Comparison of ENCODE assay signal across 21 cellular contexts in genomic region chr15:66982250-66982649, GRCh38.
A peak's percentile ranks its signal among the peaks of the same experiment; 100 is the strongest.
DNase-seq lines count a peak whose midpoint lies in the region; ATAC-seq, FAIRE-seq and TF ChIP-seq lines count a peak whose summit lies in the region.
"Had no signal": no experiment of that assay in that cellular context is flagged by ENCODE, and none has a peak within 500 bp of the region (broad histone marks: within the 10 kb centered on the region; RNA-seq: fewer than 3 reads in every experiment).

No MANE protein-coding gene starts in this region.

- TF ChIP-seq EP300 in K562 (IDR thresholded peaks at IDR 0.05; ENCODE audit: low read length), result no peak

- H3K4me2 ChIP-seq in K562 (ENCODE audit: insufficient read depth, low read length) (no peak overlapping the region), GM23248 (ENCODE audit: unreplicated experiment) (no peak overlapping the region)

- intact Hi-C loops in K562 (cut with micrococcal nuclease) (no loop called here), left lung (cut with DNase I) (no loop called here), Caco-2 (cut with micrococcal nuclease; ENCODE audit: unreplicated experiment) (no loop called here)

- no peak overlapping the region for H3K27ac Mint-ChIP-seq in Caco-2 (ENCODE audit: unreplicated experiment)
- H3K27ac Mint-ChIP-seq: CD4-positive, CD25-positive, alpha-beta regulatory T cell; CD8-positive, alpha-beta memory T cell; HFFc6 had no signal

- in situ Hi-C loops in K562 (cut with MboI) (no loop called here), GM23248 (cut with MboI) (no loop called here)

- 6% methylated on average over 4 of the region's 4 CpGs for whole genome bisulfite sequencing in K562 (ENCODE audit: insufficient coverage, low coverage, missing lambda C conversion rate)
- 80 to 88% methylated on average over 4 of the region's 4 CpGs for WGBS in GM23248 (ENCODE audit: low coverage in 1 of 2, low lambda C conversion rate in 2 of 2, missing lambda C conversion rate in 2 of 2), 2 experiments

- POLR2A ChIA-PET in K562 (lab: Yijun Ruan, JAX), result no interaction called here
- POLR2A ChIA-PET in Caco-2 (lab: Charles Lee), result no interaction called here

- no peak for TF ChIP-seq RAD21 in K562 (CRISPR knock-in tag; conservative IDR thresholded peaks at IDR 0.05 in 1 of 2, IDR thresholded peaks at IDR 0.05 in 1 of 2)

- no peaks in the 10 kb centered on the region for H3K9me3 ChIP-seq in SJCRH30 (replicated peaks)
- no peaks in the 10 kb centered on the region for H3K9me3 ChIP-seq in K562 (replicated peaks; ENCODE audit: control insufficient read depth, insufficient read depth, low read depth, low read length)
- H3K9me3 ChIP-seq in GM23248 (ENCODE audit: low read depth), result no peaks in the 10 kb centered on the region
- H3K9me3 ChIP-seq in left lung, result no peaks in the 10 kb centered on the region
- no peaks in the 10 kb centered on the region for H3K9me3 ChIP-seq in Caco-2
- H3K9me3 ChIP-seq: BE2C had no signal

- no peaks in the 10 kb centered on the region for H3K9me1 ChIP-seq in K562 (ENCODE audit: control insufficient read depth, insufficient read depth, low read length)

- no peaks in the 10 kb centered on the region for H3F3A ChIP-seq in GM23248 (ENCODE audit: insufficient read depth)

- no peak overlapping the region for H3K4me3 Mint-ChIP-seq in Caco-2 (ENCODE audit: unreplicated experiment)
- H3K4me3 Mint-ChIP-seq: CD4-positive, CD25-positive, alpha-beta regulatory T cell; CD8-positive, alpha-beta memory T cell; HFFc6 had no signal

- CTCF ChIA-PET in K562 (lab: Yijun Ruan, JAX; ENCODE audit: low intra/inter-chr PET ratio), result no interaction called here
- CTCF ChIA-PET in Caco-2 (lab: Charles Lee), result no interaction called here

- H3K27me3 Mint-ChIP-seq in Caco-2 (ENCODE audit: insufficient read depth, unreplicated experiment), result no peaks in the 10 kb centered on the region

- peak overlapping the region; percentile 43 for H3K27ac ChIP-seq in SJCRH30
- no peak overlapping the region for H3K27ac ChIP-seq in K562 (ENCODE audit: extremely low read depth, low read depth, low read length)
- H3K27ac ChIP-seq in GM23248, result no peak overlapping the region
- H3K27ac ChIP-seq in left lung, result no peak overlapping the region
- H3K27ac ChIP-seq: HL-60 had no signal

- H3K36me3 ChIP-seq in SJCRH30, result no peaks in the 10 kb centered on the region
- H3K36me3 ChIP-seq in K562 (ENCODE audit: control insufficient read depth, insufficient read depth, low read length), result no peaks in the 10 kb centered on the region
- no peaks in the 10 kb centered on the region for H3K36me3 ChIP-seq in GM23248 (ENCODE audit: low read depth)
- H3K36me3 ChIP-seq in left lung, result no peaks in the 10 kb centered on the region
- no peaks in the 10 kb centered on the region for H3K36me3 ChIP-seq in Caco-2 (ENCODE audit: control insufficient read depth, insufficient read depth, low read length)
- H3K36me3 ChIP-seq: BE2C had no signal

- TF ChIP-seq POLR2A in K562 (conservative IDR thresholded peaks at IDR 0.05), result no peak

- H3K9ac ChIP-seq in K562 (ENCODE audit: insufficient read depth in 1 of 2, low read depth in 2 of 2, low read length in 2 of 2), result no peak overlapping the region
- H3K9ac ChIP-seq in GM23248, result no peak overlapping the region

- H3K4me1 ChIP-seq in SJCRH30, result peaks cover 29% of the 10 kb centered on the region
- H3K4me1 ChIP-seq in K562 (replicated peaks in 1 of 2; ENCODE audit: control insufficient read depth in 2 of 2, insufficient read depth in 2 of 2, low read length in 2 of 2), result no peaks in the 10 kb centered on the region; a peak in 1 of 5 replicates
- H3K4me1 ChIP-seq in GM23248 (ENCODE audit: insufficient read depth), result no peaks in the 10 kb centered on the region
- no peaks in the 10 kb centered on the region for H3K4me1 ChIP-seq in left lung
- H3K4me1 ChIP-seq in Caco-2, result no peaks in the 10 kb centered on the region
- H3K4me1 ChIP-seq: BE2C had no signal

- H2AFZ ChIP-seq in K562 (ENCODE audit: low read depth, low read length), result no peak overlapping the region
- H2AFZ ChIP-seq in GM23248, result no peak overlapping the region

- DNase-seq in SJCRH30 (peak in 1 of 2 experiments; percentile 36), K562 (ENCODE audit: extremely low read depth in 1 of 4, low spot score in 3 of 4) (peak in 2 of 4 experiments; percentile 6 to 25), myocyte (ENCODE audit: low read depth) (peak; percentile 42), urothelium cell line (ENCODE audit: low spot score) (peak; percentile 3), GM23248 (no peak), left lung (no peak), Caco-2 (no peak)
- DNase-seq: ACHN; BE2C; C1 segment of cervical spinal cord; CD4-positive, CD25-positive, alpha-beta regulatory T cell; CD8-positive, alpha-beta memory T cell; DMS153; DMS79; GDM1; GOT3; H7; HFFc6 had no signal

- H3K36me3 Mint-ChIP-seq in Caco-2 (ENCODE audit: insufficient read depth, unreplicated experiment), result no peaks in the 10 kb centered on the region
- H3K36me3 Mint-ChIP-seq: CD4-positive, CD25-positive, alpha-beta regulatory T cell had no signal

- no peaks in the 10 kb centered on the region for H4K20me1 ChIP-seq in K562 (replicated peaks; ENCODE audit: control insufficient read depth, insufficient read depth, low read length)
- no peaks in the 10 kb centered on the region for H4K20me1 ChIP-seq in GM23248 (ENCODE audit: insufficient read depth)

- H3K9me2 ChIP-seq in GM23248 (ENCODE audit: insufficient read depth), result no peaks in the 10 kb centered on the region

- no peaks in the 10 kb centered on the region for H3K4me1 Mint-ChIP-seq in Caco-2 (ENCODE audit: low read depth, unreplicated experiment)

- no TSS peak for BruUV-seq in K562 (replicated peaks; lab: Mats Ljungman, UMichigan)
- no TSS peak for BruUV-seq in Caco-2 (replicated peaks; lab: Mats Ljungman, UMichigan)

- peaks cover 15% of the 10 kb centered on the region for H3K9me3 Mint-ChIP-seq in Caco-2 (ENCODE audit: unreplicated experiment)
- H3K9me3 Mint-ChIP-seq: CD8-positive, alpha-beta memory T cell had no signal

- H3K79me2 ChIP-seq in K562 (ENCODE audit: control insufficient read depth, insufficient read depth, low read length) (no peaks in the 10 kb centered on the region), GM23248 (ENCODE audit: insufficient read depth) (no peaks in the 10 kb centered on the region)

- H3K4me3 ChIP-seq in SJCRH30 (no peak overlapping the region), K562 (no peak overlapping the region), GM23248 (no peak overlapping the region), left lung (no peak overlapping the region), Caco-2 (ENCODE audit: low read depth, low read length) (no peak overlapping the region)

- ATAC-seq in K562, result no peak
- no peak for ATAC-seq in left lung
- ATAC-seq: HCT116 had no signal

- TF ChIP-seq CTCF in K562 (IDR thresholded peaks at IDR 0.05 in 2 of 3, conservative IDR thresholded peaks at IDR 0.05 in 1 of 3; ENCODE audit: insufficient read depth in 2 of 3, low read depth in 1 of 3, low read length in 3 of 3) (no peak), left lung (IDR thresholded peaks at IDR 0.05) (no peak), Caco-2 (IDR thresholded peaks at IDR 0.05; ENCODE audit: insufficient read depth in 1 of 2, low read depth in 1 of 2, low read length in 1 of 2, severe bottlenecking in 1 of 2, unreplicated experiment in 1 of 2) (no peak)

- H3K27me3 ChIP-seq in SJCRH30 (no peaks in the 10 kb centered on the region), K562 (ENCODE audit: control insufficient read depth in 2 of 2, insufficient read depth in 2 of 2, low read length in 2 of 2) (peaks cover 17% of the 10 kb centered on the region in 2 experiments), GM23248 (replicated peaks; ENCODE audit: insufficient read depth) (no peaks in the 10 kb centered on the region), left lung (no peaks in the 10 kb centered on the region), Caco-2 (replicated peaks; ENCODE audit: control insufficient read depth, insufficient read depth, low read length) (no peaks in the 10 kb centered on the region)
- H3K27me3 ChIP-seq: BE2C had no signal

- no peak for FAIRE-seq in K562 (lab: Jason Lieb, UNC)
- FAIRE-seq in urothelium cell line (lab: Jason Lieb, UNC), result no peak
- FAIRE-seq: A204.1 had no signal

TF ChIP-seq in K562, 482 proteins besides CTCF, POLR2A, EP300 and RAD21 (continues in another document):
- TF ChIP-seq PCBP1 (IDR thresholded peaks at IDR 0.05; ENCODE audit: low read depth, low read length, poor library complexity, severe bottlenecking) (no peak), CBFA2T3 (IDR thresholded peaks at IDR 0.05) (peak; percentile 64), FUS (optimal IDR thresholded peaks at IDR 0.05; ENCODE audit: low read depth, low read length) (no peak), BRF2 (IDR thresholded peaks at IDR 0.05; ENCODE audit: borderline replicate concordance, insufficient read depth, insufficient read length) (no peak), ATF3 (IDR thresholded peaks at IDR 0.05) (peak; percentile 21; the same call in 1 of the 2 replicates), ATF3 (CRISPR knock-in tag; conservative IDR thresholded peaks at IDR 0.05) (no peak), MEIS2 (IDR thresholded peaks at IDR 0.05; ENCODE audit: partially characterized antibody) (no peak), LARP7 (IDR thresholded peaks at IDR 0.05) (no peak), CBFA2T2 (conservative IDR thresholded peaks at IDR 0.05) (peak; percentile 26; the same call in 1 of the 2 replicates), JUND (IDR thresholded peaks at IDR 0.05; ENCODE audit: borderline replicate concordance, low read depth, low read length) (0 out of 2 replicates have a peak, but pooled peaks have one; percentile 14), JUND (tag; IDR thresholded peaks at IDR 0.05; ENCODE audit: borderline replicate concordance, low read depth, low read length) (no peak)

Comparison
In these comparisons a context has a peak if more than half of its experiments do, and no peak if none do; other contexts are left out.
1. DNase-seq: peak in myocyte (single experiment) and urothelium cell line (single experiment); none in GM23248 (single experiment), left lung (0 of 2) and Caco-2 (0 of 2).